Comparison of ENCODE assay signal across 11 cellular contexts in genomic region chr9:100083448-100084144, GRCh38. TPM values are rescaled to one million over a fixed set of nuclear protein-coding genes. Genes with fewer than 3 reads are reported as not detected.
DNase-seq lines count a peak whose midpoint lies in the region; ATAC-seq and TF ChIP-seq lines count a peak whose summit lies in the region.
"Had no signal": no experiment of that assay in that cellular context is flagged by ENCODE, and none has a peak within 500 bp of the region (broad histone marks: within the 10 kb centered on the region; RNA-seq: fewer than 3 reads in every experiment).

No MANE protein-coding gene starts in this region.

- no peak overlapping the region for H3K9ac ChIP-seq in mammary epithelial cell (ENCODE audit: insufficient read depth, low read length)

- no peak for TF ChIP-seq POLR2A in erythroblast (IDR thresholded peaks at IDR 0.05; ENCODE audit: low read length)

- intact Hi-C loops in mammary epithelial cell (cut with micrococcal nuclease), result no loop called here

- no peaks in the 10 kb centered on the region for H3K9me3 ChIP-seq in mammary epithelial cell (replicated peaks; ENCODE audit: insufficient read depth, low read length)
- H3K9me3 ChIP-seq: SJCRH30 had no signal

- dilution Hi-C loops in mammary epithelial cell (cut with HindIII; ENCODE audit: low sequenced_read_pairs), result no loop called here

- H3K27me3 Mint-ChIP-seq in chondrocyte (ENCODE audit: low read depth), result no peaks in the 10 kb centered on the region
- no peaks in the 10 kb centered on the region for H3K27me3 Mint-ChIP-seq in mesothelial cell of epicardium (ENCODE audit: low read depth)

- peaks cover 77% of the 10 kb centered on the region for H3K79me2 ChIP-seq in mammary epithelial cell (ENCODE audit: insufficient read depth, low read length)

- H3K9me3 Mint-ChIP-seq in chondrocyte (ENCODE audit: low read depth), result no peaks in the 10 kb centered on the region
- H3K9me3 Mint-ChIP-seq in mesothelial cell of epicardium, result no peaks in the 10 kb centered on the region

- no peak overlapping the region for H3K27ac Mint-ChIP-seq in chondrocyte (ENCODE audit: unreplicated experiment)
- no peak overlapping the region for H3K27ac Mint-ChIP-seq in mesothelial cell of epicardium

- H3K4me2 ChIP-seq in mammary epithelial cell (ENCODE audit: insufficient read depth, low read depth, low read length), result no peak overlapping the region

- ATAC-seq in GM18861 (IDR thresholded peaks at IDR 0.05; ENCODE audit: unreplicated experiment) (peak; percentile 33), GM21717 (IDR thresholded peaks at IDR 0.05; ENCODE audit: unreplicated experiment) (peak; percentile 59), HG03457 (IDR thresholded peaks at IDR 0.05; ENCODE audit: unreplicated experiment) (peak; percentile 38)

- peaks cover 5% of the 10 kb centered on the region for H3K27me3 ChIP-seq in mammary epithelial cell (ENCODE audit: insufficient read depth, low read length)
- H3K27me3 ChIP-seq: SJCRH30 had no signal

- no peak overlapping the region for H2AFZ ChIP-seq in mammary epithelial cell (ENCODE audit: low read depth, low read length)

- TF ChIP-seq CTCF in mammary epithelial cell (conservative IDR thresholded peaks at IDR 0.05 in 1 of 2, IDR thresholded peaks at IDR 0.05 in 1 of 2; ENCODE audit: extremely low read depth in 1 of 2, insufficient read depth in 1 of 2, low read depth in 1 of 2, low read length in 2 of 2) (no peak), chondrocyte (IDR thresholded peaks at IDR 0.05) (no peak), mesothelial cell of epicardium (IDR thresholded peaks at IDR 0.05; ENCODE audit: unreplicated experiment) (no peak)

- peaks cover 42% of the 10 kb centered on the region for H4K20me1 ChIP-seq in mammary epithelial cell (ENCODE audit: insufficient read depth, low read length)

- 88% methylated on average over 5 of the region's 5 CpGs for WGBS in mammary epithelial cell (ENCODE audit: low coverage, missing lambda C conversion rate)

- no TSS peak for BruUV-seq in mammary epithelial cell (replicated peaks; lab: Mats Ljungman, UMichigan)

- H3K27ac ChIP-seq in mammary epithelial cell (ENCODE audit: insufficient read depth, low read depth, low read length), result no peak overlapping the region
- H3K27ac ChIP-seq: SJCRH30 had no signal

- CTCF ChIA-PET in mammary epithelial cell (lab: Charles Lee; ENCODE audit: low non-redundant PET), result no interaction called here

- no peaks in the 10 kb centered on the region for H3K36me3 Mint-ChIP-seq in chondrocyte (ENCODE audit: low read depth)
- peaks cover 3% of the 10 kb centered on the region for H3K36me3 Mint-ChIP-seq in mesothelial cell of epicardium

- H3K4me1 ChIP-seq in mammary epithelial cell (ENCODE audit: insufficient read depth, low read length), result peaks cover 16% of the 10 kb centered on the region

- peaks cover 1% of the 10 kb centered on the region for H3K36me3 ChIP-seq in mammary epithelial cell (ENCODE audit: insufficient read depth, low read length)
- H3K36me3 ChIP-seq: SJCRH30 had no signal

- peaks cover 46% of the 10 kb centered on the region for H3K4me1 Mint-ChIP-seq in chondrocyte (ENCODE audit: low read depth)
- peaks cover 23% of the 10 kb centered on the region for H3K4me1 Mint-ChIP-seq in mesothelial cell of epicardium

- in situ Hi-C loops in mammary epithelial cell (cut with MboI; ENCODE audit: low sequenced_read_pairs in 2 of 2), result no loop called here

- DNase-seq in erythroblast (lab: John Stamatoyannopoulos, UW) (peak; percentile 63 to 67), mammary epithelial cell (no peak), chondrocyte (ENCODE audit: low spot score) (no peak), mesothelial cell of epicardium (ENCODE audit: low spot score in 2 of 2, unreplicated experiment in 2 of 2) (no peak), HPDE6-E6E7 (ENCODE audit: extremely low spot score) (no peak)
- DNase-seq: H7, kidney, SJCRH30 had no signal

- H3K4me3 Mint-ChIP-seq in chondrocyte (ENCODE audit: unreplicated experiment) (no peak overlapping the region), mesothelial cell of epicardium (no peak overlapping the region)

- H3K4me3 ChIP-seq in mammary epithelial cell (replicated peaks in 1 of 3; ENCODE audit: insufficient read depth in 1 of 3, low read depth in 2 of 3, low read length in 3 of 3), result no peak overlapping the region
- H3K4me3 ChIP-seq: SJCRH30 had no signal

RNA-seq across cellular contexts. Expression of gene ERP44, which starts 15.2 kb away (rescaled TPM):
- 10 to 100 TPM; 11.0 to 16.9 TPM for total RNA-seq in mammary epithelial cell
- polyA plus RNA-seq in mammary epithelial cell, result 8.2 TPM
- 10.1 TPM for polyA minus RNA-seq in mammary epithelial cell
- total RNA-seq in chondrocyte, result 16.3 to 23.5 TPM (median 16.6 TPM) in 3 replicates
- total RNA-seq in mesothelial cell of epicardium, result 17.5 to 18.3 TPM (median 18.2 TPM) in 3 replicates

RNA-seq across cellular contexts. Expression of gene INVS, which starts 15.4 kb away (rescaled TPM):
- total RNA-seq in mammary epithelial cell (10 to 100 TPM; 21.0 to 22.8 TPM), chondrocyte (16.0 to 23.7 TPM (median 16.2 TPM) in 3 replicates), mesothelial cell of epicardium (24.7 to 27.6 TPM (median 26.0 TPM) in 3 replicates)
- polyA plus RNA-seq in mammary epithelial cell, result 9.7 TPM
- 33.1 TPM for polyA minus RNA-seq in mammary epithelial cell

Comparison
In these comparisons a context has a peak if more than half of its experiments do, and no peak if none do; other contexts are left out.
1. DNase-seq: peak in erythroblast (2 of 2); none in mammary epithelial cell (single experiment), chondrocyte (single experiment), mesothelial cell of epicardium (0 of 2) and HPDE6-E6E7 (single experiment).
2. Peak in every context shown above with its lines, with median percentiles within 50 percentile points of each other: ATAC-seq.